ENCODE assay signal across 8 cellular contexts in genomic region chr19:6736169-6736916, GRCh38. TPM values are rescaled to one million over a fixed set of nuclear protein-coding genes. Genes with fewer than 3 reads are reported as not detected.
A peak's percentile ranks its signal among the peaks of the same experiment; 100 is the strongest.
DNase-seq lines count a peak whose midpoint lies in the region; ATAC-seq and TF ChIP-seq lines count a peak whose summit lies in the region.

No MANE protein-coding gene starts in this region.

- H3K4me1 ChIP-seq in CD8-positive, alpha-beta memory T cell (ENCODE audit: insufficient read depth, low read length): peaks cover 45% of the 10 kb centered on the region
- peaks cover 37% of the 10 kb centered on the region for H3K4me1 ChIP-seq in suprapubic skin

- no peaks in the 10 kb centered on the region for H3K27me3 Mint-ChIP-seq in CD8-positive, alpha-beta memory T cell
- H3K27me3 Mint-ChIP-seq in neural crest cell (ENCODE audit: low read depth): peaks cover 5% of the 10 kb centered on the region

- no peaks in the 10 kb centered on the region for H3K9me3 ChIP-seq in CD8-positive, alpha-beta memory T cell (ENCODE audit: low read length)
- no peaks in the 10 kb centered on the region for H3K9me3 ChIP-seq in suprapubic skin

- CTCF ChIA-PET in CD8-positive, alpha-beta memory T cell (lab: Charles Lee): interaction anchor here (0.9 to 5.4 kb wide), 13 partner anchors 8 to 268 kb away, joined by 3 to 87 read pairs (median 4); partner anchors contain the start of gene VAV1

- H3K27ac ChIP-seq in CD8-positive, alpha-beta memory T cell (ENCODE audit: low read depth, low read length): peak overlapping the region; percentile 77
- peak overlapping the region; percentile 95 for H3K27ac ChIP-seq in suprapubic skin

- no peak for TF ChIP-seq EP300 in suprapubic skin (IDR thresholded peaks at IDR 0.05)

- H3K36me3 Mint-ChIP-seq in CD8-positive, alpha-beta memory T cell: peaks cover 4 to 36% (median 4%) of the 10 kb centered on the region in 3 donors
- no peaks in the 10 kb centered on the region for H3K36me3 Mint-ChIP-seq in neural crest cell (ENCODE audit: low read depth)

- TF ChIP-seq POLR2A in suprapubic skin (IDR thresholded peaks at IDR 0.05): no peak

- ATAC-seq in GM19397 (IDR thresholded peaks at IDR 0.05; ENCODE audit: unreplicated experiment): no peak

- peak; percentile 84 for TF ChIP-seq CTCF in foreskin fibroblast (IDR thresholded peaks at IDR 0.05; ENCODE audit: low read depth, low read length)
- peak; percentile 70 for TF ChIP-seq CTCF in neural crest cell (conservative IDR thresholded peaks at IDR 0.05)
- TF ChIP-seq CTCF in suprapubic skin (IDR thresholded peaks at IDR 0.05): peak; percentile 41 to 60

- H3K9me3 Mint-ChIP-seq in CD8-positive, alpha-beta memory T cell: no peaks in the 10 kb centered on the region
- H3K9me3 Mint-ChIP-seq in neural crest cell: no peaks in the 10 kb centered on the region

- H3K4me1 Mint-ChIP-seq in CD8-positive, alpha-beta memory T cell: peaks cover 32 to 49% (median 35%) of the 10 kb centered on the region in 3 donors
- H3K4me1 Mint-ChIP-seq in neural crest cell: peaks cover 37% of the 10 kb centered on the region

- DNase-seq in CD8-positive, alpha-beta memory T cell: peak; percentile 58 to 77 (median 67)
- DNase-seq in HK-2 (ENCODE audit: unreplicated experiment) (peak; percentile 86), SHP77 treated with DMSO at 0.1 percent for 48 hours (lab: John Stamatoyannopoulos, UW) (peak; percentile 45), activated gamma-delta T cell treated with Interleukin-2 at 50 U/mL for 16 hours (peak; percentile 58), foreskin fibroblast (peak; percentile 84 to 92), neural crest cell (ENCODE audit: low read depth, low spot score) (peak; percentile 65), suprapubic skin (ENCODE audit: low spot score in 2 of 2) (peak in 1 of 2 donors; percentile 89)

- 27% methylated on average over 19 of the region's 25 CpGs for WGBS in suprapubic skin

- no peaks in the 10 kb centered on the region for H3K27me3 ChIP-seq in CD8-positive, alpha-beta memory T cell (ENCODE audit: insufficient read depth, low read length, poor library complexity, severe bottlenecking)
- no peaks in the 10 kb centered on the region for H3K27me3 ChIP-seq in suprapubic skin

- no peaks in the 10 kb centered on the region for H3K36me3 ChIP-seq in CD8-positive, alpha-beta memory T cell (ENCODE audit: insufficient read depth, low read length)
- H3K36me3 ChIP-seq in suprapubic skin: peaks cover 30% of the 10 kb centered on the region

- POLR2A ChIA-PET in CD8-positive, alpha-beta memory T cell (lab: Charles Lee): interaction anchor here (1.2 to 2.6 kb wide), 4 partner anchors 8 to 126 kb away, joined by 3 to 14 read pairs (median 6); partner anchors contain the start of gene TNFSF14

- H3K27ac Mint-ChIP-seq in CD8-positive, alpha-beta memory T cell: peak overlapping the region; percentile 93 to 100 (median 98)
- peak overlapping the region; percentile 97 for H3K27ac Mint-ChIP-seq in neural crest cell (ENCODE audit: unreplicated experiment)

- peak overlapping the region; percentile 88 to 99 (median 96) for H3K4me3 Mint-ChIP-seq in CD8-positive, alpha-beta memory T cell
- peak overlapping the region; percentile 97 for H3K4me3 Mint-ChIP-seq in neural crest cell

- peak overlapping the region; percentile 80 for H3K4me3 ChIP-seq in CD8-positive, alpha-beta memory T cell (ENCODE audit: low read length)
- H3K4me3 ChIP-seq in foreskin fibroblast (ENCODE audit: low read depth in 1 of 2, low read length in 2 of 2): peak overlapping the region; percentile 87 to 90
- peak overlapping the region; percentile 93 for H3K4me3 ChIP-seq in suprapubic skin

RNA-seq across cellular contexts. Expression of gene GPR108, which starts 1.0 kb away (rescaled TPM):
- 10 to 100 TPM; 72.0 to 74.0 TPM for total RNA-seq in CD8-positive, alpha-beta memory T cell
- 108 TPM for polyA plus RNA-seq in CD8-positive, alpha-beta memory T cell
- 43.2 and 52.9 TPM in 2 replicates for total RNA-seq in neural crest cell
- total RNA-seq in suprapubic skin: 10 to 100 TPM; 52.9 to 72.7 (median 60.7) TPM

RNA-seq across cellular contexts. Expression of gene TRIP10, which starts 3.1 kb away (rescaled TPM):
- 10 to 100 TPM; 44.6 to 47.8 TPM for total RNA-seq in CD8-positive, alpha-beta memory T cell
- polyA plus RNA-seq in CD8-positive, alpha-beta memory T cell: 2.0 TPM
- total RNA-seq in neural crest cell (19.0 and 20.6 TPM in 2 replicates), suprapubic skin (10 to 100 TPM; 25.5 to 80.7 (median 40.5) TPM)

RNA-seq across cellular contexts. Expression of gene C3, which starts 15.9 kb away (rescaled TPM):
- total RNA-seq in CD8-positive, alpha-beta memory T cell: 1 to 10 TPM; 1.6 to 1.7 TPM
- not detected for polyA plus RNA-seq in CD8-positive, alpha-beta memory T cell
- total RNA-seq in neural crest cell (0.37 TPM in 1 of 2 replicates, not detected in the other), suprapubic skin (100 to 1,000 TPM in 2 of 4 donors, 10 to 100 TPM in 2; 55.3 to 109 (median 86.8) TPM)

RNA-seq across cellular contexts. Expression of gene SH2D3A, which starts 30.9 kb away (rescaled TPM):
- 10 to 100 TPM; 21.3 TPM for total RNA-seq in CD8-positive, alpha-beta memory T cell
- 40.6 TPM for polyA plus RNA-seq in CD8-positive, alpha-beta memory T cell
- not detected in 2 replicates for total RNA-seq in neural crest cell
- 10 to 100 TPM; 52.4 to 77.2 (median 66.8) TPM for total RNA-seq in suprapubic skin

RNA-seq across cellular contexts. Expression of gene VAV1, which starts 36.2 kb away (rescaled TPM):
- total RNA-seq in CD8-positive, alpha-beta memory T cell: 10 to 100 TPM; 51.9 to 52.9 TPM
- polyA plus RNA-seq in CD8-positive, alpha-beta memory T cell: 28.4 TPM
- total RNA-seq in neural crest cell (not detected in 2 replicates), suprapubic skin (1 to 10 TPM; 1.1 to 3.1 (median 1.2) TPM)

Comparison
In these comparisons a context has a peak if more than half of its experiments do, and no peak if none do; other contexts are left out.
1. RNA of gene C3, which starts 15.9 kb away (total RNA-seq): 55.3 to 109 TPM in suprapubic skin; 1.6 to 1.7 TPM in CD8-positive, alpha-beta memory T cell and 0.37 TPM in neural crest cell; every median in the first group is over 10 times any median in the second.
2. Peak in every context shown above with its lines, with median percentiles within 50 percentile points of each other: H3K4me3 ChIP-seq and CTCF ChIP-seq.